Comparison of ENCODE assay signal across 1 cellular context in genomic region chr7:94514140-94514889, GRCh38.
TF ChIP-seq lines count a peak whose summit lies in the region.

No MANE protein-coding gene starts in this region.

TF ChIP-seq in WTC11, 78 proteins besides CTCF, POLR2A, EP300 and RAD21 (continued from another document):
- TF ChIP-seq CDX4 (CRISPR knock-in tag; IDR thresholded peaks at IDR 0.05; ENCODE audit: borderline replicate concordance) (no peak), ZNF512 (CRISPR knock-in tag; IDR thresholded peaks at IDR 0.05; ENCODE audit: borderline replicate concordance) (no peak), ZNF138 (CRISPR knock-in tag; conservative IDR thresholded peaks at IDR 0.05) (no peak), USF2 (CRISPR knock-in tag; IDR thresholded peaks at IDR 0.05) (no peak), ZSCAN18 (CRISPR knock-in tag; IDR thresholded peaks at IDR 0.05) (no peak), ZNF423 (CRISPR knock-in tag; IDR thresholded peaks at IDR 0.05) (no peak), SMAD3 (CRISPR knock-in tag; IDR thresholded peaks at IDR 0.05; ENCODE audit: borderline replicate concordance) (no peak), OVOL2 (CRISPR knock-in tag; IDR thresholded peaks at IDR 0.05; ENCODE audit: borderline replicate concordance) (no peak), CREB1 (CRISPR knock-in tag; IDR thresholded peaks at IDR 0.05) (no peak), IRF2 (CRISPR knock-in tag; IDR thresholded peaks at IDR 0.05; ENCODE audit: borderline replicate concordance, low read depth) (no peak)
